ENCODE assay signal across 9 cellular contexts in genomic region chr10:35639651-35640311, GRCh38. TPM values are rescaled to one million over a fixed set of nuclear protein-coding genes. Genes with fewer than 3 reads are reported as not detected.
DNase-seq lines count a peak whose midpoint lies in the region; ATAC-seq, FAIRE-seq and TF ChIP-seq lines count a peak whose summit lies in the region.
"Had no signal": no experiment of that assay in that cellular context is flagged by ENCODE, and none has a peak within 500 bp of the region (broad histone marks: within the 10 kb centered on the region; RNA-seq: fewer than 3 reads in every experiment).

No MANE protein-coding gene starts in this region.

- H3K4me1 ChIP-seq in adipocyte (ENCODE audit: control insufficient read depth, insufficient read depth, low read length) (peaks cover 37% of the 10 kb centered on the region), stomach (peaks cover 27 to 79% (median 56%) of the 10 kb centered on the region in 4 donors)

- TF ChIP-seq EP300 in stomach (IDR thresholded peaks at IDR 0.05), result no peak

- peak overlapping the region in 1 of 5 donors; percentile 37 for H3K27ac ChIP-seq in stomach

- no peak for TF ChIP-seq CTCF in stomach (IDR thresholded peaks at IDR 0.05)

- peak overlapping the region; percentile 54 for H3K9ac ChIP-seq in adipocyte (ENCODE audit: low read length)

- DNase-seq in NCI-H748 (lab: John Stamatoyannopoulos, UW; ENCODE audit: unreplicated experiment) (peak; percentile 72), NCI-H748 treated with DMSO at 0.1 percent for 48 hours (lab: John Stamatoyannopoulos, UW) (no peak), adipocyte (ENCODE audit: low read depth) (peak; percentile 66), iris pigment epithelial cell (ENCODE audit: low read depth) (peak; percentile 47), stomach (peak; percentile 33), NCI-H2171 treated with DMSO at 0.1 percent for 48 hours (lab: John Stamatoyannopoulos, UW) (no peak), GM12891 (ENCODE audit: insufficient read length, low spot score) (no peak)

- no peak for FAIRE-seq in GM12891 (lab: Jason Lieb, UNC)

- H3K27me3 ChIP-seq in adipocyte (replicated peaks; ENCODE audit: control insufficient read depth, insufficient read depth, low read length), result no peaks in the 10 kb centered on the region
- H3K27me3 ChIP-seq in stomach, result peaks cover 0 to 50% (median 4%) of the 10 kb centered on the region in 3 donors

- whole genome bisulfite sequencing in stomach, 5 donors, result 11 to 19% (median 14%) methylated on average over 26 to 64 of the region's 64 CpGs

- no peak for ATAC-seq in HG02588 (IDR thresholded peaks at IDR 0.05; ENCODE audit: unreplicated experiment)

- peak overlapping the region; percentile 79 for H3K4me3 ChIP-seq in adipocyte (ENCODE audit: low read length)
- H3K4me3 ChIP-seq in stomach, result peak overlapping the region; percentile 48 to 79 (median 64)

- H3K9me3 ChIP-seq in adipocyte (ENCODE audit: control insufficient read depth, low read length), result no peaks in the 10 kb centered on the region
- no peaks in the 10 kb centered on the region for H3K9me3 ChIP-seq in stomach

- intact Hi-C loops in stomach (cut with DNase I; ENCODE audit: low total_unique reads), result loop anchor here (5.0 kb wide), 1 partner anchor 1138 kb away; no protein-coding TSS in a partner anchor

- H3K36me3 ChIP-seq in adipocyte (ENCODE audit: control insufficient read depth, insufficient read depth, low read length, severe bottlenecking) (no peaks in the 10 kb centered on the region), stomach (no peaks in the 10 kb centered on the region)

- no peak for TF ChIP-seq POLR2A in stomach (IDR thresholded peaks at IDR 0.05)
- TF ChIP-seq POLR2A in GM12891 (IDR thresholded peaks at IDR 0.05; ENCODE audit: low read depth, low read length), result no peak

TF ChIP-seq in GM12891, 5 proteins besides CTCF, POLR2A, EP300 and RAD21:
- TF ChIP-seq TAF1 (IDR thresholded peaks at IDR 0.05; ENCODE audit: low read depth, low read length) (no peak), POU2F2 (IDR thresholded peaks at IDR 0.05; ENCODE audit: low read depth, low read length) (no peak), POLR2AphosphoS5 (IDR thresholded peaks at IDR 0.05; ENCODE audit: low read depth, low read length) (no peak), PAX5 (IDR thresholded peaks at IDR 0.05; ENCODE audit: insufficient read depth, low read length, severe bottlenecking) (no peak), SPI1 (IDR thresholded peaks at IDR 0.05; ENCODE audit: low read depth, low read length) (no peak)

RNA-seq across cellular contexts. Expression of gene FZD8, which starts 2.3 kb away (rescaled TPM):
- 10 to 100 TPM in 4 of 5 donors, 1 to 10 TPM in 1; 1.2 to 17.7 (median 12.1) TPM for total RNA-seq in stomach
- polyA plus RNA-seq in stomach, result 1 to 10 TPM in 2 of 3 donors, under 1 TPM in 1; 0.92 to 2.4 (median 1.5) TPM
- polyA plus RNA-seq in GM12891 (2012; ENCODE audit: low read depth, missing spikeins), result 0.03 TPM

RNA-seq across cellular contexts. Expression of gene GJD4, which starts 34.6 kb away (rescaled TPM):
- total RNA-seq in stomach, result not detected
- not detected for polyA plus RNA-seq in stomach
- polyA plus RNA-seq in GM12891 (2012; ENCODE audit: low read depth, missing spikeins), result not detected
- total RNA-seq: mononuclear cell had no signal

Comparison
In these comparisons a context has a peak if more than half of its experiments do, and no peak if none do; other contexts are left out.
1. DNase-seq: peak in NCI-H748 (single experiment), adipocyte (single experiment), iris pigment epithelial cell (single experiment) and stomach (single experiment); none in NCI-H748 treated with DMSO at 0.1 percent for 48 hours (single experiment), NCI-H2171 treated with DMSO at 0.1 percent for 48 hours (single experiment) and GM12891 (single experiment).